Comparison of ENCODE assay signal across 8 cellular contexts in the genomic region with DNA sequence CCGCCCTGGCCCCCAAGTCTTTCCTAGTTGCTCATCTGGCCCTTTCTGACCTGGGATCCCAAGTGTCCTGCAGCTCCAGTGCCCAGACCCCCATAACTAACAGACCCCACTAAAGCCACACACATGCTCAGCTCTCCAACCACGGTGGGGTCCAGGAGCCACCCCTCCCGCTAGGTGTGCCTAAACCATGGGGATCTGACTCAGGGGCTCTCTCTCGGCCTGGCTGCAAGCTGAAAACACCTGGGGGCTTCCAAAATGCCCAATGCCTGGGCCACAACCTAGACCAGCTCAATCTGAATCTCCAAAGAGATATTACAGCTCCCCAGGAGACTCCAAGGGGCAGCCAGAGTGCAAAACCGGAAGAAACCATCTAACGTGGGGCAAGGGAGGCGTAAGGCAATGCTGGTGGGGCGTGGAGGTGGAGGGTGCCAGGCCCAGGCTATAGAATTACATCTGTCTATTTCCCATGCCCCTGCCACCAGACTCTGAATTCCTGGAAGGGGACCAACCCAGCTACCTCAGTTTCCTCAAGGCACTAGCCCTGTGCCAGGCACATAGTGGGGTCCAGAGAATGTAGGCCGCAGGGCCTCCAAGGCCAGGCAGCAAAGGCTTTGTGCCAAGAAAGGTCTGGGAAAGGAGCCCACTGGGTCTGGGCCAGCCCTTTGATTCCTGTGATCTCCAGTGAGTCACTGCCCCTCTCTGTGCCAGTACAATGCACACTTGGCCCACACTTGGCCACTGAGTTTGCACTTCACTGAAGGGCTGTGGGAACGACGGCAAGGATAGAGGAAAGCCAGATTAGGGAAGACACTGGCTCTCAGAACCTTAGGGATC. TPM values are rescaled to one million over a fixed set of nuclear protein-coding genes. Genes with fewer than 3 reads are reported as not detected.
DNase-seq lines count a peak whose midpoint lies in the region; ATAC-seq and TF ChIP-seq lines count a peak whose summit lies in the region.

No MANE protein-coding gene starts in this region.

- CTCF ChIA-PET in A673 (lab: Charles Lee), result no interaction called here

- H3K4me1 ChIP-seq in subcutaneous abdominal adipose tissue (ENCODE audit: control insufficient read depth in 5 of 5, insufficient read depth in 5 of 5, low read length in 5 of 5), result peaks cover 14 to 55% (median 48%) of the 10 kb centered on the region in 5 donors
- peaks cover 13% of the 10 kb centered on the region for H3K4me1 ChIP-seq in A673 (ENCODE audit: insufficient read depth, low read length, poor library complexity, severe bottlenecking)

- in situ Hi-C loops in astrocyte of the cerebellum (cut with HindIII; ENCODE audit: low sequenced_read_pairs), result no loop called here

- H3K36me3 ChIP-seq in subcutaneous abdominal adipose tissue (ENCODE audit: control insufficient read depth in 5 of 5, insufficient read depth in 5 of 5, low read length in 5 of 5), result peaks cover 0 to 43% (median 31%) of the 10 kb centered on the region in 5 donors
- H3K36me3 ChIP-seq in A673 (ENCODE audit: insufficient read depth, low read length, poor library complexity, severe bottlenecking), result peaks cover 38% of the 10 kb centered on the region

- DNase-seq in astrocyte of the cerebellum (ENCODE audit: low read depth), result peak; percentile 96
- peak; percentile 89 for DNase-seq in iris pigment epithelial cell (ENCODE audit: low read depth)
- DNase-seq in A673 (ENCODE audit: low spot score), result no peak
- DNase-seq in OCI-M2 (lab: John Stamatoyannopoulos, UW; ENCODE audit: unreplicated experiment), result no peak
- no peak for DNase-seq in SKM-1 treated with dmso at 0.1 percent for 144 hours (lab: John Stamatoyannopoulos, UW; ENCODE audit: unreplicated experiment)

- intact Hi-C loops in A673 (cut with micrococcal nuclease; ENCODE audit: unreplicated experiment), result no loop called here

- H3K27me3 ChIP-seq in subcutaneous abdominal adipose tissue (ENCODE audit: control insufficient read depth in 5 of 5, insufficient read depth in 4 of 5, low read length in 5 of 5) (peaks cover 0 to 8% (median 0%) of the 10 kb centered on the region in 5 donors), A673 (replicated peaks; ENCODE audit: insufficient read depth, low read depth, low read length, poor library complexity) (no peaks in the 10 kb centered on the region)

- no peak; the same call in 1 of the 2 replicates for TF ChIP-seq RAD21 in Ishikawa (IDR thresholded peaks at IDR 0.05; ENCODE audit: low read depth)

- H3K9me3 ChIP-seq in subcutaneous abdominal adipose tissue (ENCODE audit: control insufficient read depth in 5 of 5, low read length in 5 of 5), result no peaks in the 10 kb centered on the region
- H3K9me3 ChIP-seq in A673 (ENCODE audit: low read depth, low read length, poor library complexity, severe bottlenecking), result no peaks in the 10 kb centered on the region

- BruUV-seq in A673 (replicated peaks; lab: Mats Ljungman, UMichigan), result no TSS peak

- POLR2A ChIA-PET in A673 (lab: Charles Lee; ENCODE audit: low non-redundant PET), result no interaction called here

- no peak for ATAC-seq in GM18519 (IDR thresholded peaks at IDR 0.05; ENCODE audit: low FRiP score, unreplicated experiment)

- H3K9ac ChIP-seq in subcutaneous abdominal adipose tissue (ENCODE audit: low read length in 5 of 5), result peak overlapping the region; percentile 26 to 68 (median 37)

- no peak overlapping the region for H3K4me3 ChIP-seq in astrocyte of the cerebellum (ENCODE audit: low read depth, low read length)
- H3K4me3 ChIP-seq in subcutaneous abdominal adipose tissue (ENCODE audit: low read depth in 1 of 5, low read length in 5 of 5), result no peak overlapping the region
- no peak overlapping the region for H3K4me3 ChIP-seq in A673 (ENCODE audit: low read depth, low read length, poor library complexity, severe bottlenecking)

- H3K27ac ChIP-seq in subcutaneous abdominal adipose tissue (ENCODE audit: low read depth, low read length), result peak overlapping the region; percentile 97
- H3K27ac ChIP-seq in A673 (ENCODE audit: low read depth, low read length, poor library complexity, severe bottlenecking), result no peak overlapping the region

- TF ChIP-seq CTCF in astrocyte of the cerebellum (IDR thresholded peaks at IDR 0.05; ENCODE audit: low read depth, low read length, missing control alignments) (no peak), A673 (conservative IDR thresholded peaks at IDR 0.05; ENCODE audit: low read depth, low read length) (no peak)

- TF ChIP-seq EP300 in Ishikawa (IDR thresholded peaks at IDR 0.05; ENCODE audit: borderline replicate concordance), result peak; percentile 89

TF ChIP-seq in Ishikawa, 13 proteins besides CTCF, POLR2A, EP300 and RAD21:
- no peak for TF ChIP-seq TAF1 (IDR thresholded peaks at IDR 0.05; ENCODE audit: low read depth)
- peak; percentile 99 for TF ChIP-seq NFIC (IDR thresholded peaks at IDR 0.05)
- TF ChIP-seq EGR1 (IDR thresholded peaks at IDR 0.05), result no peak
- TF ChIP-seq, protein P1, sequence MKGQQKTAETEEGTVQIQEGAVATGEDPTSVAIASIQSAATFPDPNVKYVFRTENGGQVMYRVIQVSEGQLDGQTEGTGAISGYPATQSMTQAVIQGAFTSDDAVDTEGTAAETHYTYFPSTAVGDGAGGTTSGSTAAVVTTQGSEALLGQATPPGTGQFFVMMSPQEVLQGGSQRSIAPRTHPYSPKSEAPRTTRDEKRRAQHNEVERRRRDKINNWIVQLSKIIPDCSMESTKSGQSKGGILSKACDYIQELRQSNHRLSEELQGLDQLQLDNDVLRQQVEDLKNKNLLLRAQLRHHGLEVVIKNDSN (IDR thresholded peaks at IDR 0.05), result no peak
- TF ChIP-seq, protein P2, sequence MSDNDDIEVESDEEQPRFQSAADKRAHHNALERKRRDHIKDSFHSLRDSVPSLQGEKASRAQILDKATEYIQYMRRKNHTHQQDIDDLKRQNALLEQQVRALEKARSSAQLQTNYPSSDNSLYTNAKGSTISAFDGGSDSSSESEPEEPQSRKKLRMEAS (IDR thresholded peaks at IDR 0.05), result 0 out of 2 replicates have a peak, but pooled peaks have one; percentile 60
- TF ChIP-seq CREB1 (IDR thresholded peaks at IDR 0.05; ENCODE audit: low read depth), result no peak
- 0 out of 2 replicates have a peak, but pooled peaks have one; percentile 58 for TF ChIP-seq FOXM1 (IDR thresholded peaks at IDR 0.05; ENCODE audit: borderline replicate concordance, low read depth)
- TF ChIP-seq CEBPB (IDR thresholded peaks at IDR 0.05), result no peak
- TF ChIP-seq YY1 (IDR thresholded peaks at IDR 0.05; ENCODE audit: low read depth), result 0 out of 2 replicates have a peak, but pooled peaks have one; percentile 5
- TF ChIP-seq TEAD4 (IDR thresholded peaks at IDR 0.05), result peak; percentile 68
- TF ChIP-seq, protein P3, sequence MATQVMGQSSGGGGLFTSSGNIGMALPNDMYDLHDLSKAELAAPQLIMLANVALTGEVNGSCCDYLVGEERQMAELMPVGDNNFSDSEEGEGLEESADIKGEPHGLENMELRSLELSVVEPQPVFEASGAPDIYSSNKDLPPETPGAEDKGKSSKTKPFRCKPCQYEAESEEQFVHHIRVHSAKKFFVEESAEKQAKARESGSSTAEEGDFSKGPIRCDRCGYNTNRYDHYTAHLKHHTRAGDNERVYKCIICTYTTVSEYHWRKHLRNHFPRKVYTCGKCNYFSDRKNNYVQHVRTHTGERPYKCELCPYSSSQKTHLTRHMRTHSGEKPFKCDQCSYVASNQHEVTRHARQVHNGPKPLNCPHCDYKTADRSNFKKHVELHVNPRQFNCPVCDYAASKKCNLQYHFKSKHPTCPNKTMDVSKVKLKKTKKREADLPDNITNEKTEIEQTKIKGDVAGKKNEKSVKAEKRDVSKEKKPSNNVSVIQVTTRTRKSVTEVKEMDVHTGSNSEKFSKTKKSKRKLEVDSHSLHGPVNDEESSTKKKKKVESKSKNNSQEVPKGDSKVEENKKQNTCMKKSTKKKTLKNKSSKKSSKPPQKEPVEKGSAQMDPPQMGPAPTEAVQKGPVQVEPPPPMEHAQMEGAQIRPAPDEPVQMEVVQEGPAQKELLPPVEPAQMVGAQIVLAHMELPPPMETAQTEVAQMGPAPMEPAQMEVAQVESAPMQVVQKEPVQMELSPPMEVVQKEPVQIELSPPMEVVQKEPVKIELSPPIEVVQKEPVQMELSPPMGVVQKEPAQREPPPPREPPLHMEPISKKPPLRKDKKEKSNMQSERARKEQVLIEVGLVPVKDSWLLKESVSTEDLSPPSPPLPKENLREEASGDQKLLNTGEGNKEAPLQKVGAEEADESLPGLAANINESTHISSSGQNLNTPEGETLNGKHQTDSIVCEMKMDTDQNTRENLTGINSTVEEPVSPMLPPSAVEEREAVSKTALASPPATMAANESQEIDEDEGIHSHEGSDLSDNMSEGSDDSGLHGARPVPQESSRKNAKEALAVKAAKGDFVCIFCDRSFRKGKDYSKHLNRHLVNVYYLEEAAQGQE (IDR thresholded peaks at IDR 0.05; ENCODE audit: low read depth), result no peak
- TF ChIP-seq ZBTB7A (IDR thresholded peaks at IDR 0.05; ENCODE audit: low read depth), result no peak; the same call in 1 of the 2 replicates
- peak; percentile 90 for TF ChIP-seq TCF12 (IDR thresholded peaks at IDR 0.05; ENCODE audit: low read depth)
TF ChIP-seq in Ishikawa: peak in this region for 6.

RNA-seq across cellular contexts. Expression of a gene that starts 3.3 kb away (rescaled TPM):
- 67.6 and 72.5 TPM in 2 replicates for total RNA-seq in A673 (2021)

RNA-seq across cellular contexts. Expression of a gene that starts 18.5 kb away (rescaled TPM):
- 59.3 and 66.0 TPM in 2 replicates for total RNA-seq in A673 (2021)

RNA-seq across cellular contexts. Expression of a gene that starts 22.8 kb away (rescaled TPM):
- total RNA-seq in A673 (2021), result not detected in 2 replicates

RNA-seq across cellular contexts. Expression of a gene that starts 30.6 kb away (rescaled TPM):
- total RNA-seq in A673 (2021), result 0.86 and 1.3 TPM in 2 replicates

RNA-seq across cellular contexts. Expression of a gene that starts 43.4 kb away (rescaled TPM):
- 21.6 and 22.0 TPM in 2 replicates for total RNA-seq in A673 (2021)

Comparison
In these comparisons a context has a peak if more than half of its experiments do, and no peak if none do; other contexts are left out.
1. DNase-seq: peak in astrocyte of the cerebellum (single experiment) and iris pigment epithelial cell (single experiment); none in A673 (single experiment), OCI-M2 (single experiment) and SKM-1 treated with dmso at 0.1 percent for 144 hours (single experiment).